Comparison of ENCODE assay signal across 24 cellular contexts in genomic region chr11:29153078-29153477, GRCh38.
"Had no signal": no experiment of that assay in that cellular context is flagged by ENCODE, and none has a peak within 500 bp of the region (broad histone marks: within the 10 kb centered on the region; RNA-seq: fewer than 3 reads in every experiment).

No MANE protein-coding gene starts in this region.

- H3K27ac ChIP-seq: ascending aorta, body of pancreas, Peyer's patch, SJSA1 had no signal

- ATAC-seq: activated CD8-positive, alpha-beta T cell treated with anti-CD3 and anti-CD28 coated beads, Interleukin-2, amount 10 ng/mL, durations not matched to agents 7 days and 5 days; body of pancreas; PC-3 had no signal

- H3K4me1 ChIP-seq: ascending aorta, body of pancreas, Peyer's patch, SJSA1 had no signal

- H3K9me3 ChIP-seq: body of pancreas, Peyer's patch, SJSA1 had no signal

- H3K9ac ChIP-seq: SK-N-SH had no signal

- DNase-seq: activated CD4-positive, alpha-beta T cell treated with anti-CD3 and anti-CD28 coated beads, Interleukin-2, amount 10 ng/mL, durations not matched to agents 24 days and 14 days; activated CD4-positive, alpha-beta T cell treated with anti-CD3 and anti-CD28 coated beads, Interleukin-2, amount 50 U/mL, for 48 hours; activated CD8-positive, alpha-beta T cell treated with anti-CD3 and anti-CD28 coated beads, Interleukin-2, amount 10 ng/mL, durations not matched to agents 7 days and 5 days; activated gamma-delta T cell; activated naive CD4-positive, alpha-beta T cell treated with Interleukin-2 at 50 U/mL for 16 hours; activated naive CD8-positive, alpha-beta T cell treated with anti-CD3 and anti-CD28 coated beads, Interleukin-2, amount 10 ng/mL, durations not matched to agents 7 days and 5 days; activated T-cell treated with anti-CD3 and anti-CD28 coated beads, Interleukin-2, amount 50 U/mL, for 24 hours; amygdala; body of pancreas; central memory CD4-positive, alpha-beta T cell; NCI-H1105; NCI-H1417 treated with DMSO at 0.1 percent for 48 hours; NCI-H187 treated with DMSO at 0.1 percent for 48 hours; NCI-H2081; NCI-H2171 treated with DMSO at 0.1 percent for 48 hours; NCI-H2227 treated with DMSO at 0.1 percent for 48 hours; NCI-H524 treated with DMSO at 0.1 percent for 48 hours; PC-3; Peyer's patch; RPMI8226; SHP77 treated with DMSO at 0.1 percent for 48 hours; SK-N-SH had no signal

- H3K27me3 ChIP-seq: ascending aorta, body of pancreas, Peyer's patch, SJSA1 had no signal

- H3K36me3 ChIP-seq: ascending aorta, Peyer's patch, SJSA1 had no signal

- H3K4me2 ChIP-seq: SK-N-SH had no signal

- H3K4me3 ChIP-seq: ascending aorta, body of pancreas, Peyer's patch, SJSA1 had no signal
